12 cellular contexts compared by ENCODE assay signal in the genomic region with DNA sequence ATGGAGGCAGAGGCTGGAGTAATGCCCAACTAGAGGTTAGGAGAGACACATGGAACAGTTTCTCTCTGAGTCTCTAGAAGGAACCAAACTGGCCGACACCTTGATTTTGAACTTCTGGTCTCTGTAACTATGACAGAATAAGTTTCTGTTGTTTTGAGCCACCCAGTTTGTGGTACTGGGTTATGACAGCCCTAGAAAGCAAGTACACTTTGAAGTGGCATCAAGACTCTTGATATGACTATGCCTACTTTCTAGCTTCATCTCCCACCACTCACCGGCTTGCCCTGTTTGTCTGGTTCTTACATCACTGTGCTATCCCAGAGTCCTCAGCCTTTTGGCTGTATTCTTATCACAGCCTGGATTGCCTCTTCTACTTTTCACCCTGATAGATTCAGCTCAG.
DNase-seq lines count a peak whose midpoint lies in the region; ATAC-seq lines count a peak whose summit lies in the region.
"Had no signal": no experiment of that assay in that cellular context is flagged by ENCODE, and none has a peak within 500 bp of the region (broad histone marks: within the 10 kb centered on the region; RNA-seq: fewer than 3 reads in every experiment).

No MANE protein-coding gene starts in this region.

- peak; percentile 79 for ATAC-seq in GM19463 (IDR thresholded peaks at IDR 0.05; ENCODE audit: unreplicated experiment)
- ATAC-seq in HG03060 (IDR thresholded peaks at IDR 0.05; ENCODE audit: low read depth, unreplicated experiment): peak; percentile 70
- ATAC-seq in activated naive CD8-positive, alpha-beta T cell treated with anti-CD3 and anti-CD28 coated beads, Interleukin-2, amount 50 U/mL, for 24 hours: peak; percentile 91
- ATAC-seq: lower lobe of right lung had no signal

- peaks cover 3% of the 10 kb centered on the region for H3K27me3 Mint-ChIP-seq in activated naive CD8-positive, alpha-beta T cell treated with anti-CD3 and anti-CD28 coated beads, Interleukin-2, amount 50 U/mL, for 24 hours

- H3K27ac Mint-ChIP-seq in activated naive CD8-positive, alpha-beta T cell treated with anti-CD3 and anti-CD28 coated beads, Interleukin-2, amount 50 U/mL, for 24 hours: no peak overlapping the region
- H3K27ac Mint-ChIP-seq: brain had no signal

- DNase-seq in activated CD4-positive, alpha-beta T cell treated with anti-CD3 and anti-CD28 coated beads for 48 hours: peak; percentile 39
- no peak for DNase-seq in activated CD4-positive, alpha-beta T cell treated with anti-CD3 and anti-CD28 coated beads for 1 hour
- DNase-seq in activated naive CD8-positive, alpha-beta T cell treated with anti-CD3 and anti-CD28 coated beads, Interleukin-2, amount 50 U/mL, for 24 hours: peak; percentile 4
- DNase-seq in posterior vena cava (ENCODE audit: low spot score) (no peak), kidney glomerular epithelial cell (lab: John Stamatoyannopoulos, UW) (no peak)
- no peak for DNase-seq in activated CD8-positive, alpha-beta memory T cell treated with anti-CD3 and anti-CD28 coated beads for 24 hours
- DNase-seq: Calu3, lower lobe of right lung, NCI-H446 treated with DMSO at 0.1 percent for 48 hours had no signal

- intact Hi-C loops in posterior vena cava (cut with DNase I): no loop called here

- H3K36me3 Mint-ChIP-seq in activated naive CD8-positive, alpha-beta T cell treated with anti-CD3 and anti-CD28 coated beads, Interleukin-2, amount 50 U/mL, for 24 hours (ENCODE audit: low read depth): no peaks in the 10 kb centered on the region
- H3K36me3 Mint-ChIP-seq: brain had no signal

- H3K9me3 Mint-ChIP-seq in activated naive CD8-positive, alpha-beta T cell treated with anti-CD3 and anti-CD28 coated beads, Interleukin-2, amount 50 U/mL, for 24 hours: no peaks in the 10 kb centered on the region

- no peak overlapping the region for H3K4me3 Mint-ChIP-seq in activated naive CD8-positive, alpha-beta T cell treated with anti-CD3 and anti-CD28 coated beads, Interleukin-2, amount 50 U/mL, for 24 hours
- H3K4me3 Mint-ChIP-seq: brain had no signal

- peaks cover 3% of the 10 kb centered on the region for H3K4me1 Mint-ChIP-seq in activated naive CD8-positive, alpha-beta T cell treated with anti-CD3 and anti-CD28 coated beads, Interleukin-2, amount 50 U/mL, for 24 hours

Comparison
In these comparisons a context has a peak if more than half of its experiments do, and no peak if none do; other contexts are left out.
1. DNase-seq: peak in activated CD4-positive, alpha-beta T cell treated with anti-CD3 and anti-CD28 coated beads for 48 hours (single experiment) and activated naive CD8-positive, alpha-beta T cell treated with anti-CD3 and anti-CD28 coated beads, Interleukin-2, amount 50 U/mL, for 24 hours (single experiment); none in activated CD4-positive, alpha-beta T cell treated with anti-CD3 and anti-CD28 coated beads for 1 hour (single experiment), posterior vena cava (single experiment), kidney glomerular epithelial cell (single experiment) and activated CD8-positive, alpha-beta memory T cell treated with anti-CD3 and anti-CD28 coated beads for 24 hours (single experiment).
2. Peak in every context shown above with its lines, with median percentiles within 50 percentile points of each other: ATAC-seq.